ENCODE assay signal across 8 cellular contexts in the genomic region with DNA sequence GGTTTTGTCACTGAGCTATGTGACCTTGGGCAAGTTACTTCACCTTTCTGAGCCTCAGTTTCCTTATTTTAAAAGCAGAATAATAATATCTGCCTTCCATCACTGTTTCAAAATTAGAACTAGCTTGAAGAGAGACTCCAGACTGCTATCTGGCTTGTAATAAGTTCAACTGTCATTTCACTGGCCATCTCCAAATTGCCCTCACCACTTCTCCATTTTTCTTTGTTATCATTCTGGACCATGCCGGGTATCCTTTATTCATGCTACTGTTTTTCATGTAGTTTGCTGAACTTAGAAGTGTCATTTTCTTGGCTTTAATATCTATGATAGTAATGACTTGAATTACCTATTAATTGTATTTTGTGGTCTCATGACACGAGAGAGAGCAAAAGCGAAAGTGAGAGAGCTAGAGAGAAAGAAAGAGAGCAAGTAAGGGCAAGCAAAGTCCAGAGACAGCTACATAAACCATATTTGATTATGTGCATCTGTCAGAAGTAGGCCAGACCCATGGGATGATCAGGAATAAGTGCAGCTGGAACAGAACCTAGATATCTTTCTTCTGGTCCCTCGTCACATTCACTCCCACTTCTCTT.
DNase-seq lines count a peak whose midpoint lies in the region; ATAC-seq and TF ChIP-seq lines count a peak whose summit lies in the region.

No MANE protein-coding gene starts in this region.

- POLR2A ChIA-PET in GM10248 (lab: Yijun Ruan, JAX): no interaction called here

- CTCF ChIA-PET in GM10248 (lab: Yijun Ruan, JAX): interaction anchor here (0.6 to 1.4 kb wide), 5 partner anchors 10 to 103 kb away, joined by 3 to 5 read pairs (median 3); no protein-coding TSS in a partner anchor

- no peak overlapping the region for H3K4me3 ChIP-seq in fibroblast of villous mesenchyme (ENCODE audit: low read depth, low read length)

- in situ Hi-C loops in GM13977 (cut with MboI; ENCODE audit: low pct_unique_long_range_greater_than_20kb, low sequenced_read_pairs, unreplicated experiment): no loop called here

- TF ChIP-seq CTCF in GM10248 (IDR thresholded peaks at IDR 0.05; ENCODE audit: control extremely low read depth, extremely low read depth, low read depth, missing control alignments) (no peak), fibroblast of villous mesenchyme (IDR thresholded peaks at IDR 0.05; ENCODE audit: insufficient read depth, low read depth, low read length) (no peak), GM13977 (IDR thresholded peaks at IDR 0.05; ENCODE audit: extremely low read depth, insufficient read depth, missing control alignments) (no peak)

- peak; percentile 73 for ATAC-seq in GM19463 (IDR thresholded peaks at IDR 0.05; ENCODE audit: unreplicated experiment)
- ATAC-seq in HG03342 (IDR thresholded peaks at IDR 0.05; ENCODE audit: unreplicated experiment): peak; percentile 67
- no peak for ATAC-seq in HG03439 (IDR thresholded peaks at IDR 0.05; ENCODE audit: unreplicated experiment)

- DNase-seq in GM10248 (ENCODE audit: extremely low spot score) (peak; percentile 16), fibroblast of villous mesenchyme (ENCODE audit: low read depth) (peak; percentile 4), GM13977 (ENCODE audit: low spot score) (no peak), cerebellar nuclear complex (lab: John Stamatoyannopoulos, UW) (no peak), NCI-H1048 (lab: John Stamatoyannopoulos, UW) (no peak)

Comparison
In these comparisons a context has a peak if more than half of its experiments do, and no peak if none do; other contexts are left out.
1. DNase-seq: peak in GM10248 (single experiment) and fibroblast of villous mesenchyme (single experiment); none in GM13977 (single experiment), cerebellar nuclear complex (0 of 2) and NCI-H1048 (single experiment).